In genomic region chr13:31045621-31046081, GRCh38 we compare ENCODE assay signal across 9 cellular contexts.
DNase-seq lines count a peak whose midpoint lies in the region; ATAC-seq, FAIRE-seq and TF ChIP-seq lines count a peak whose summit lies in the region.
"Had no signal": no experiment of that assay in that cellular context is flagged by ENCODE, and none has a peak within 500 bp of the region (broad histone marks: within the 10 kb centered on the region; RNA-seq: fewer than 3 reads in every experiment).

No MANE protein-coding gene starts in this region.

- CTCF ChIA-PET in activated CD4-positive, alpha-beta T cell treated with anti-CD3 and anti-CD28 coated beads for 36 hours (lab: Charles Lee): interaction anchor here (0.6 to 2.0 kb wide), 14 partner anchors 10 to 1251 kb away, joined by 3 to 15 read pairs (median 6); partner anchors contain the start of gene HSPH1

- intact Hi-C loops in activated CD4-positive, alpha-beta T cell treated with anti-CD3 and anti-CD28 coated beads for 36 hours (cut with DNase I, micrococcal nuclease): loop anchor here (1.0 to 10.0 kb wide), 19 partner anchors 29 to 1451 kb away; partner anchors contain the start of genes USPL1 (in 2 of the 2), HMGB1 (in 1 of the 2), KATNAL1 (in 1 of the 2) and SLC7A1 (in 1 of the 2)

- H3K4me3 ChIP-seq in mucosa of stomach (ENCODE audit: low read length): peak overlapping the region; percentile 26
- H3K4me3 ChIP-seq: cardiac muscle cell had no signal

- H3K9ac ChIP-seq in mucosa of stomach (ENCODE audit: low read length): peak overlapping the region; percentile 58

- H3K9me3 Mint-ChIP-seq in activated CD4-positive, alpha-beta T cell treated with anti-CD3 and anti-CD28 coated beads for 36 hours (ENCODE audit: low read depth): no peaks in the 10 kb centered on the region
- no peaks in the 10 kb centered on the region for H3K9me3 Mint-ChIP-seq in chondrocyte (ENCODE audit: low read depth)

- H3K4me1 Mint-ChIP-seq in activated CD4-positive, alpha-beta T cell treated with anti-CD3 and anti-CD28 coated beads for 36 hours: peaks cover 42% of the 10 kb centered on the region
- peaks cover 14% of the 10 kb centered on the region for H3K4me1 Mint-ChIP-seq in chondrocyte (ENCODE audit: low read depth)

- FAIRE-seq in GM12891 (lab: Jason Lieb, UNC): peak; percentile 84
- peak; percentile 31 for FAIRE-seq in HTR-8/SVneo (lab: Jason Lieb, UNC)

- peaks cover 8% of the 10 kb centered on the region for H3K27me3 Mint-ChIP-seq in activated CD4-positive, alpha-beta T cell treated with anti-CD3 and anti-CD28 coated beads for 36 hours
- H3K27me3 Mint-ChIP-seq in chondrocyte (ENCODE audit: low read depth): no peaks in the 10 kb centered on the region

- H3K27ac Mint-ChIP-seq in activated CD4-positive, alpha-beta T cell treated with anti-CD3 and anti-CD28 coated beads for 36 hours: peak overlapping the region; percentile 89
- H3K27ac Mint-ChIP-seq in chondrocyte (ENCODE audit: unreplicated experiment): peak overlapping the region; percentile 91

- H3K4me1 ChIP-seq in mucosa of stomach (ENCODE audit: control insufficient read depth, insufficient read depth, low read length): peaks cover 38% of the 10 kb centered on the region

- peak; percentile 80 for ATAC-seq in activated CD4-positive, alpha-beta T cell treated with anti-CD3 and anti-CD28 coated beads for 36 hours
- no peak for ATAC-seq in HG02981 (IDR thresholded peaks at IDR 0.05; ENCODE audit: unreplicated experiment)

- peak overlapping the region; percentile 28 for H3K4me3 Mint-ChIP-seq in activated CD4-positive, alpha-beta T cell treated with anti-CD3 and anti-CD28 coated beads for 36 hours
- peak overlapping the region; percentile 11 for H3K4me3 Mint-ChIP-seq in chondrocyte (ENCODE audit: unreplicated experiment)

- H3K9me3 ChIP-seq in mucosa of stomach (ENCODE audit: control insufficient read depth, low read length): no peaks in the 10 kb centered on the region

- H3K36me3 ChIP-seq in mucosa of stomach (ENCODE audit: control insufficient read depth, insufficient read depth, low read length): no peaks in the 10 kb centered on the region
- H3K36me3 ChIP-seq: cardiac muscle cell had no signal

- TF ChIP-seq POLR2A in GM12891 (IDR thresholded peaks at IDR 0.05; ENCODE audit: low read depth, low read length): no peak

- POLR2A ChIA-PET in activated CD4-positive, alpha-beta T cell treated with anti-CD3 and anti-CD28 coated beads for 36 hours (lab: Charles Lee): interaction anchor here (0.5 to 3.5 kb wide), 3 partner anchors 28 to 437 kb away, joined by 3 to 18 read pairs (median 4); no protein-coding TSS in a partner anchor

- TF ChIP-seq CTCF in chondrocyte (IDR thresholded peaks at IDR 0.05): no peak

- no peaks in the 10 kb centered on the region for H3K36me3 Mint-ChIP-seq in activated CD4-positive, alpha-beta T cell treated with anti-CD3 and anti-CD28 coated beads for 36 hours (ENCODE audit: low read depth)
- no peaks in the 10 kb centered on the region for H3K36me3 Mint-ChIP-seq in chondrocyte (ENCODE audit: low read depth)

- DNase-seq in GM12891 (ENCODE audit: insufficient read length, low spot score) (no peak), HTR-8/SVneo (ENCODE audit: insufficient read length, low spot score) (peak; percentile 73), chondrocyte (ENCODE audit: low spot score) (no peak), NCI-H128 (lab: John Stamatoyannopoulos, UW; ENCODE audit: unreplicated experiment) (no peak)
- DNase-seq in activated CD4-positive, alpha-beta T cell treated with anti-CD3 and anti-CD28 coated beads for 36 hours: peak; percentile 85
- DNase-seq in stimulated activated naive CD4-positive, alpha-beta T cell treated with Interleukin-2 at 50 U/mL for 16 hours (lab: John Stamatoyannopoulos, UW): peak; percentile 82

- no peaks in the 10 kb centered on the region for H3K27me3 ChIP-seq in mucosa of stomach (ENCODE audit: control insufficient read depth, insufficient read depth, low read length)

TF ChIP-seq in GM12891, 5 proteins besides CTCF, POLR2A, EP300 and RAD21:
- TF ChIP-seq PAX5 (IDR thresholded peaks at IDR 0.05; ENCODE audit: insufficient read depth, low read length, severe bottlenecking): no peak
- TF ChIP-seq POU2F2 (IDR thresholded peaks at IDR 0.05; ENCODE audit: low read depth, low read length): no peak
- TF ChIP-seq SPI1 (IDR thresholded peaks at IDR 0.05; ENCODE audit: low read depth, low read length): peak; percentile 22; the same call in 1 of the 2 replicates
TF ChIP-seq in GM12891: peak in this region for 1.

Comparison
In these comparisons a context has a peak if more than half of its experiments do, and no peak if none do; other contexts are left out.
1. DNase-seq: peak in HTR-8/SVneo (single experiment), activated CD4-positive, alpha-beta T cell treated with anti-CD3 and anti-CD28 coated beads for 36 hours (single experiment) and stimulated activated naive CD4-positive, alpha-beta T cell treated with Interleukin-2 at 50 U/mL for 16 hours (single experiment); none in GM12891 (single experiment), chondrocyte (single experiment) and NCI-H128 (single experiment).